ENCODE assay signal across 8 cellular contexts in genomic region chr3:45509038-45509767, GRCh38.
DNase-seq lines count a peak whose midpoint lies in the region; ATAC-seq and TF ChIP-seq lines count a peak whose summit lies in the region.

No MANE protein-coding gene starts in this region.

- no peak for TF ChIP-seq CTCF in colonic mucosa (IDR thresholded peaks at IDR 0.05)
- no peak for TF ChIP-seq CTCF in GM20000 (IDR thresholded peaks at IDR 0.05; ENCODE audit: extremely low read depth, missing control alignments)

- ATAC-seq in HG02840 (IDR thresholded peaks at IDR 0.05; ENCODE audit: low FRiP score, unreplicated experiment), result no peak
- ATAC-seq in HG02938 (IDR thresholded peaks at IDR 0.05; ENCODE audit: unreplicated experiment), result no peak

- H3K4me1 ChIP-seq in colonic mucosa, result no peaks in the 10 kb centered on the region

- no peak overlapping the region for H3K4me3 ChIP-seq in colonic mucosa

- DNase-seq in GM04503 (ENCODE audit: low read depth), result peak; percentile 78
- peak; percentile 43 for DNase-seq in NCI-H2107 treated with DMSO at 0.1 percent for 48 hours (lab: John Stamatoyannopoulos, UW; ENCODE audit: unreplicated experiment)
- no peak for DNase-seq in colonic mucosa
- peak; percentile 94 for DNase-seq in putamen (ENCODE audit: low spot score)
- DNase-seq in NCI-H526 treated with DMSO at 0.1 percent for 48 hours (lab: John Stamatoyannopoulos, UW), result no peak
- no peak for DNase-seq in GM20000 (ENCODE audit: low spot score)

- H3K27me3 ChIP-seq in colonic mucosa, result no peaks in the 10 kb centered on the region

- H3K27ac ChIP-seq in colonic mucosa, result peak overlapping the region; percentile 24

- intact Hi-C loops in colonic mucosa (cut with DNase I), result no loop called here

- H3K9ac ChIP-seq in colonic mucosa (ENCODE audit: low read depth in 2 of 2, low read length in 2 of 2), result no peak overlapping the region

- H3K9me3 ChIP-seq in colonic mucosa, result no peaks in the 10 kb centered on the region

- no peaks in the 10 kb centered on the region for H3K36me3 ChIP-seq in colonic mucosa

Comparison
In these comparisons a context has a peak if more than half of its experiments do, and no peak if none do; other contexts are left out.
1. DNase-seq: peak in GM04503 (single experiment), NCI-H2107 treated with DMSO at 0.1 percent for 48 hours (single experiment) and putamen (single experiment); none in colonic mucosa (single experiment), NCI-H526 treated with DMSO at 0.1 percent for 48 hours (single experiment) and GM20000 (single experiment).